6 cellular contexts compared by ENCODE assay signal in genomic region chr1:10426535-10426848, GRCh38. TPM values are rescaled to one million over a fixed set of nuclear protein-coding genes. Genes with fewer than 3 reads are reported as not detected.
"Had no signal": no experiment of that assay in that cellular context is flagged by ENCODE, and none has a peak within 500 bp of the region (broad histone marks: within the 10 kb centered on the region; RNA-seq: fewer than 3 reads in every experiment).

No MANE protein-coding gene starts in this region.

RNA-seq across cellular contexts. Expression of gene CORT, which starts 23.3 kb away (rescaled TPM):
- total RNA-seq: natural killer cell, psoas muscle, renal cortical epithelial cell, right atrium auricular region, smooth muscle cell had no signal
- polyA plus RNA-seq: naive thymus-derived CD4-positive, alpha-beta T cell; smooth muscle cell had no signal
